ENCODE assay signal across 9 cellular contexts in genomic region chr22:50325444-50326224, GRCh38. TPM values are rescaled to one million over a fixed set of nuclear protein-coding genes. Genes with fewer than 3 reads are reported as not detected.
DNase-seq lines count a peak whose midpoint lies in the region; FAIRE-seq and TF ChIP-seq lines count a peak whose summit lies in the region.
"Had no signal": no experiment of that assay in that cellular context is flagged by ENCODE, and none has a peak within 500 bp of the region (broad histone marks: within the 10 kb centered on the region; RNA-seq: fewer than 3 reads in every experiment).

No MANE protein-coding gene starts in this region.

- peak; percentile 39 for DNase-seq in DMS53 (lab: John Stamatoyannopoulos, UW)
- no peak for DNase-seq in DMS53 treated with DMSO at 0.1 percent for 48 hours (lab: John Stamatoyannopoulos, UW; ENCODE audit: unreplicated experiment)
- DNase-seq in MV-4-11 (lab: John Stamatoyannopoulos, UW): peak; percentile 49
- no peak for DNase-seq in osteocyte (ENCODE audit: extremely low spot score, unreplicated experiment)
- no peak for DNase-seq in GM12891 (ENCODE audit: insufficient read length, low spot score)
- DNase-seq in HK-2 (ENCODE audit: unreplicated experiment): no peak
- no peak for DNase-seq in LoVo (ENCODE audit: low spot score)
- DNase-seq: effector CD8-positive, alpha-beta T cell had no signal

- no peaks in the 10 kb centered on the region for H3K9me3 Mint-ChIP-seq in osteocyte (ENCODE audit: unreplicated experiment)

- no peaks in the 10 kb centered on the region for H3K36me3 Mint-ChIP-seq in osteocyte (ENCODE audit: unreplicated experiment)

- peak overlapping the region; percentile 6 to 33 for H3K9ac ChIP-seq in duodenal mucosa (ENCODE audit: low read depth in 1 of 2, low read length in 2 of 2)

- H3K4me3 ChIP-seq in duodenal mucosa (ENCODE audit: low read depth in 1 of 2, low read length in 2 of 2): no peak overlapping the region

- TF ChIP-seq CTCF in osteocyte (IDR thresholded peaks at IDR 0.05): no peak

- no peak overlapping the region for H3K27ac ChIP-seq in duodenal mucosa (ENCODE audit: low read depth, low read length)

- peaks cover 0 to 13% of the 10 kb centered on the region in 2 donors for H3K4me1 ChIP-seq in duodenal mucosa (ENCODE audit: control insufficient read depth in 1 of 2, insufficient read depth in 2 of 2, low read length in 2 of 2)

- peak overlapping the region; percentile 85 for H3K4me3 Mint-ChIP-seq in osteocyte (ENCODE audit: unreplicated experiment)

- H3K27ac Mint-ChIP-seq in osteocyte (ENCODE audit: unreplicated experiment): no peak overlapping the region

- no peaks in the 10 kb centered on the region for H3K27me3 Mint-ChIP-seq in osteocyte (ENCODE audit: unreplicated experiment)

- no peak for FAIRE-seq in GM12891 (lab: Jason Lieb, UNC)

- H3K27me3 ChIP-seq in duodenal mucosa (ENCODE audit: control insufficient read depth in 1 of 2, insufficient read depth in 2 of 2, low read length in 2 of 2): no peaks in the 10 kb centered on the region

- TF ChIP-seq POLR2A in GM12891 (IDR thresholded peaks at IDR 0.05; ENCODE audit: low read depth, low read length): no peak

- H3K36me3 ChIP-seq in duodenal mucosa (ENCODE audit: control insufficient read depth in 1 of 2, insufficient read depth in 2 of 2, low read length in 2 of 2): no peaks in the 10 kb centered on the region

- H3K4me1 Mint-ChIP-seq in osteocyte (ENCODE audit: unreplicated experiment): peaks cover 16% of the 10 kb centered on the region

- H3K9me3 ChIP-seq in duodenal mucosa (ENCODE audit: control insufficient read depth in 1 of 2, low read length in 2 of 2): no peaks in the 10 kb centered on the region

TF ChIP-seq in GM12891, 5 proteins besides CTCF, POLR2A, EP300 and RAD21:
- TF ChIP-seq POLR2AphosphoS5 (IDR thresholded peaks at IDR 0.05; ENCODE audit: low read depth, low read length) (no peak), POU2F2 (IDR thresholded peaks at IDR 0.05; ENCODE audit: low read depth, low read length) (no peak), TAF1 (IDR thresholded peaks at IDR 0.05; ENCODE audit: low read depth, low read length) (no peak), SPI1 (IDR thresholded peaks at IDR 0.05; ENCODE audit: low read depth, low read length) (no peak), PAX5 (IDR thresholded peaks at IDR 0.05; ENCODE audit: insufficient read depth, low read length, severe bottlenecking) (no peak)
TF ChIP-seq in GM12891: peak in this region for 0.

RNA-seq across cellular contexts. Expression of gene DENND6B, which starts 1.2 kb away (rescaled TPM):
- total RNA-seq in osteocyte: 10.4 and 10.8 TPM in 2 replicates
- polyA plus RNA-seq in GM12891 (2012; ENCODE audit: low read depth, missing spikeins): 12.4 TPM

RNA-seq across cellular contexts. Expression of gene PPP6R2, which starts 17.5 kb away (rescaled TPM):
- total RNA-seq in osteocyte: 62.4 and 62.6 TPM in 2 replicates
- 22.9 TPM for polyA plus RNA-seq in GM12891 (2012; ENCODE audit: low read depth, missing spikeins)

RNA-seq across cellular contexts. Expression of gene PLXNB2, which starts 18.2 kb away (rescaled TPM):
- 347 and 362 TPM in 2 replicates for total RNA-seq in osteocyte
- 57.5 TPM for polyA plus RNA-seq in GM12891 (2012; ENCODE audit: low read depth, missing spikeins)

RNA-seq across cellular contexts. Expression of gene MAPK11, which starts 55.5 kb away (rescaled TPM):
- 6.4 and 6.9 TPM in 2 replicates for total RNA-seq in osteocyte
- polyA plus RNA-seq in GM12891 (2012; ENCODE audit: low read depth, missing spikeins): 4.8 TPM

Comparison
In these comparisons a context has a peak if more than half of its experiments do, and no peak if none do; other contexts are left out.
1. DNase-seq: peak in DMS53 (single experiment) and MV-4-11 (single experiment); none in DMS53 treated with DMSO at 0.1 percent for 48 hours (single experiment), osteocyte (single experiment), GM12891 (single experiment), HK-2 (single experiment) and LoVo (single experiment).